8 cellular contexts compared by ENCODE assay signal in the genomic region with DNA sequence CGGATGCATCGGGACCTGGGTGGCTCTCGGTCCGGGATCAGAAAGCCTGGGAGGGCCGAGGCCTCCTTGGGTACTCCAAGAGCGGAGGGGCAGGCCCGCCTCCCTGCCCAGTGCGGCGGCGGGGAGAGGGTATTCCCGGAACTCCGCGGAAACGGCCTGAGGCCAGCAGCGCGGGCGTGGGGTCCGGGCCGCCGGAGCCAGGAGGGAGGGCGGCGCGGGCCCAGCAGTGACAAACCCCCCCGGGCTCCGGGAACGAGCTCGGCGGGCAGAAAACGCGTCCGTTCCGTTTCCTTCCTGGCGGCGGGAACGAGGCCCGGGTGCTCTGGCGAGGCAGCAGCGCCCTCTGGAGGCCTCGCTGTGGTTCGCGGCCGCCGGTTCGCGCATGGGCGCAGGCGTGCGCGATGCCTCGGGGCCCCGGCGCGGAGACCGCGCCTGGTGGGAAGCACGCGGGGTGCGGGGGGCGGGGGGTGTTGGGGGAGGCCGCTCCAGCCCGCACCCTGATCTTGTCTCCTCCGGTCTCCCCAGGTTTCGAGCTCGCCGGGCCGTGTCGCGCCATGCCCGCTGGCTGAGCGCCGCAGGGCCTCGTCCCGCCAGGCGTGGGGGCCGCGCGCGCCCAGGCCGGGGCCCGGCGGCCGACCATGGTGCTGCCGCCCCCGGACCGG. TPM values are rescaled to one million over a fixed set of nuclear protein-coding genes. Genes with fewer than 3 reads are reported as not detected.
DNase-seq lines count a peak whose midpoint lies in the region; ATAC-seq and TF ChIP-seq lines count a peak whose summit lies in the region.

No MANE protein-coding gene starts in this region.

- no peaks in the 10 kb centered on the region for H3F3A ChIP-seq in smooth muscle cell (ENCODE audit: low read depth)

- dilution Hi-C loops in mammary epithelial cell (cut with HindIII; ENCODE audit: low sequenced_read_pairs) = no loop called here

- H3K4me1 ChIP-seq in mammary epithelial cell (ENCODE audit: insufficient read depth, low read length) (peaks cover 22% of the 10 kb centered on the region), smooth muscle cell (ENCODE audit: low read depth) (no peaks in the 10 kb centered on the region)

- peak; percentile 63 to 81 (median 77) for DNase-seq in NCI-H1417 (lab: John Stamatoyannopoulos, UW)
- DNase-seq in NCI-H1417 treated with DMSO at 0.1 percent for 48 hours (lab: John Stamatoyannopoulos, UW) = no peak
- DNase-seq in NCI-H1694 (lab: John Stamatoyannopoulos, UW) = peak; percentile 71
- peak; percentile 51 for DNase-seq in mammary epithelial cell
- DNase-seq in iris pigment epithelial cell (ENCODE audit: low read depth) = peak; percentile 65
- peak; percentile 34 for DNase-seq in smooth muscle cell (lab: John Stamatoyannopoulos, UW; ENCODE audit: unreplicated experiment)

- H2AFZ ChIP-seq in mammary epithelial cell (ENCODE audit: low read depth, low read length) (peak overlapping the region; percentile 93), smooth muscle cell (ENCODE audit: low read depth) (no peak overlapping the region)

- no peaks in the 10 kb centered on the region for H3K79me2 ChIP-seq in mammary epithelial cell (ENCODE audit: insufficient read depth, low read length)
- no peaks in the 10 kb centered on the region for H3K79me2 ChIP-seq in smooth muscle cell (ENCODE audit: low read depth)

- in situ Hi-C loops in mammary epithelial cell (cut with MboI; ENCODE audit: low sequenced_read_pairs in 2 of 2) = no loop called here

- H3K36me3 ChIP-seq in mammary epithelial cell (ENCODE audit: insufficient read depth, low read length) (no peaks in the 10 kb centered on the region), smooth muscle cell (ENCODE audit: low read depth) (no peaks in the 10 kb centered on the region)

- BruUV-seq in mammary epithelial cell (replicated peaks; lab: Mats Ljungman, UMichigan) = no TSS peak

- CTCF ChIA-PET in mammary epithelial cell (lab: Charles Lee; ENCODE audit: low non-redundant PET) = no interaction called here

- peak; percentile 61 for TF ChIP-seq CTCF in WI38 (IDR thresholded peaks at IDR 0.05; ENCODE audit: low read depth, low read length)
- TF ChIP-seq CTCF in mammary epithelial cell (conservative IDR thresholded peaks at IDR 0.05 in 1 of 2, IDR thresholded peaks at IDR 0.05 in 1 of 2; ENCODE audit: extremely low read depth in 1 of 2, insufficient read depth in 1 of 2, low read depth in 1 of 2, low read length in 2 of 2) = peak; percentile 62 to 80
- TF ChIP-seq CTCF in smooth muscle cell (IDR thresholded peaks at IDR 0.05; ENCODE audit: borderline replicate concordance, insufficient read depth, poor library complexity, severe bottlenecking) = peak; percentile 57

- peak overlapping the region; percentile 62 for H3K4me3 ChIP-seq in WI38 (ENCODE audit: low read depth, low read length)
- peak overlapping the region; percentile 33 to 62 (median 52) for H3K4me3 ChIP-seq in mammary epithelial cell (replicated peaks in 1 of 3; ENCODE audit: insufficient read depth in 1 of 3, low read depth in 2 of 3, low read length in 3 of 3)
- H3K4me3 ChIP-seq in smooth muscle cell = peak overlapping the region; percentile 51

- no peaks in the 10 kb centered on the region for H4K20me1 ChIP-seq in mammary epithelial cell (ENCODE audit: insufficient read depth, low read length)
- no peaks in the 10 kb centered on the region for H4K20me1 ChIP-seq in smooth muscle cell (ENCODE audit: low read depth)

- H3K9me3 ChIP-seq in mammary epithelial cell (replicated peaks; ENCODE audit: insufficient read depth, low read length) (no peaks in the 10 kb centered on the region), smooth muscle cell (replicated peaks; ENCODE audit: low read depth) (no peaks in the 10 kb centered on the region)

- H3K9ac ChIP-seq in mammary epithelial cell (ENCODE audit: insufficient read depth, low read length) (no peak overlapping the region), smooth muscle cell (ENCODE audit: low read depth) (no peak overlapping the region)

- H3K27ac ChIP-seq in mammary epithelial cell (ENCODE audit: insufficient read depth, low read depth, low read length) (no peak overlapping the region), smooth muscle cell (ENCODE audit: low read depth) (no peak overlapping the region)

- H3K4me2 ChIP-seq in mammary epithelial cell (ENCODE audit: insufficient read depth, low read depth, low read length) (peak overlapping the region; percentile 87), smooth muscle cell (peak overlapping the region; percentile 81)

- intact Hi-C loops in mammary epithelial cell (cut with micrococcal nuclease) = loop anchor here (1.0 to 2.0 kb wide), 3 partner anchors 48 to 158 kb away; no protein-coding TSS in a partner anchor

- ATAC-seq in GM19023 (IDR thresholded peaks at IDR 0.05; ENCODE audit: unreplicated experiment) = no peak

- no peaks in the 10 kb centered on the region for H3K27me3 ChIP-seq in mammary epithelial cell (ENCODE audit: insufficient read depth, low read length)
- no peaks in the 10 kb centered on the region for H3K27me3 ChIP-seq in smooth muscle cell (ENCODE audit: low read depth)

- WGBS in mammary epithelial cell (ENCODE audit: low coverage, missing lambda C conversion rate) = 60% methylated on average over 1 of the region's 85 CpGs
- 69% methylated on average over 38 of the region's 85 CpGs for WGBS in smooth muscle cell (ENCODE audit: low lambda C conversion rate)

RNA-seq across cellular contexts. Expression of a gene that starts 1.9 kb away (rescaled TPM):
- total RNA-seq in mammary epithelial cell = 1 to 10 TPM; 2.2 to 6.0 TPM
- 1.9 TPM for polyA plus RNA-seq in mammary epithelial cell
- polyA minus RNA-seq in mammary epithelial cell = not detected
- 2.6 and 7.0 TPM in 2 replicates for total RNA-seq in smooth muscle cell
- polyA plus RNA-seq in smooth muscle cell = 7.2 and 12.1 TPM in 2 replicates

RNA-seq across cellular contexts. Expression of a gene that starts 37.3 kb away (rescaled TPM):
- 10 to 100 TPM in 1 of 2 donors, 1 to 10 TPM in 1; 3.5 to 21.3 TPM for total RNA-seq in mammary epithelial cell
- 12.6 TPM for polyA plus RNA-seq in mammary epithelial cell
- polyA minus RNA-seq in mammary epithelial cell = 2.1 TPM
- 3.8 and 3.9 TPM in 2 replicates for total RNA-seq in smooth muscle cell
- 4.7 and 8.2 TPM in 2 replicates for polyA plus RNA-seq in smooth muscle cell

RNA-seq across cellular contexts. Expression of a gene that starts 41.6 kb away (rescaled TPM):
- total RNA-seq in mammary epithelial cell (under 1 TPM; 0.50 to 0.59 TPM), smooth muscle cell (0.27 and 4.9 TPM in 2 replicates)
- polyA plus RNA-seq in mammary epithelial cell (0.37 TPM), smooth muscle cell (31.8 and 40.6 TPM in 2 replicates)
- not detected for polyA minus RNA-seq in mammary epithelial cell

RNA-seq across cellular contexts. Expression of a gene that starts 53.7 kb away (rescaled TPM):
- total RNA-seq in mammary epithelial cell = 100 to 1,000 TPM in 1 of 2 donors, 10 to 100 TPM in 1; 97.7 to 103 TPM
- 120 TPM for polyA plus RNA-seq in mammary epithelial cell
- polyA minus RNA-seq in mammary epithelial cell = 52.5 TPM
- 7.6 and 14.1 TPM in 2 replicates for total RNA-seq in smooth muscle cell
- 38.1 and 45.7 TPM in 2 replicates for polyA plus RNA-seq in smooth muscle cell
